In genomic region chr10:124696446-124697392, GRCh38 we compare ENCODE assay signal across 8 cellular contexts. TPM values are rescaled to one million over a fixed set of nuclear protein-coding genes. Genes with fewer than 3 reads are reported as not detected.
DNase-seq lines count a peak whose midpoint lies in the region; ATAC-seq and TF ChIP-seq lines count a peak whose summit lies in the region.

No MANE protein-coding gene starts in this region.

- CTCF ChIA-PET in activated CD8-positive, alpha-beta T cell treated with anti-CD3 and anti-CD28 coated beads for 36 hours (lab: Charles Lee) = interaction anchor here (0.6 to 3.1 kb wide), 18 partner anchors 8 to 54 kb away, joined by 3 to 44 read pairs (median 4); no protein-coding TSS in a partner anchor

- POLR2A ChIA-PET in activated CD8-positive, alpha-beta T cell treated with anti-CD3 and anti-CD28 coated beads for 36 hours (lab: Charles Lee) = interaction anchor here (0.9 to 8.2 kb wide), 16 partner anchors 8 to 53 kb away, joined by 3 to 58 read pairs (median 6); no protein-coding TSS in a partner anchor

- H3K4me1 Mint-ChIP-seq in activated CD8-positive, alpha-beta T cell treated with anti-CD3 and anti-CD28 coated beads for 36 hours (ENCODE audit: low read depth) = peaks cover 87% of the 10 kb centered on the region
- H3K4me1 Mint-ChIP-seq in nephron progenitor cell = peaks cover 84% of the 10 kb centered on the region

- ATAC-seq in HG02852 (IDR thresholded peaks at IDR 0.05; ENCODE audit: unreplicated experiment) = peak; percentile 76
- ATAC-seq in activated CD8-positive, alpha-beta T cell treated with anti-CD3 and anti-CD28 coated beads for 36 hours = peak; percentile 75

- no peaks in the 10 kb centered on the region for H3K27me3 Mint-ChIP-seq in activated CD8-positive, alpha-beta T cell treated with anti-CD3 and anti-CD28 coated beads for 36 hours
- peaks cover 2% of the 10 kb centered on the region for H3K27me3 Mint-ChIP-seq in nephron progenitor cell (ENCODE audit: low read depth, poor library complexity)

- H3K36me3 Mint-ChIP-seq in activated CD8-positive, alpha-beta T cell treated with anti-CD3 and anti-CD28 coated beads for 36 hours (ENCODE audit: low read depth) = peaks cover 32% of the 10 kb centered on the region
- H3K36me3 Mint-ChIP-seq in nephron progenitor cell (ENCODE audit: low read depth) = peaks cover 18% of the 10 kb centered on the region

- intact Hi-C loops in activated CD8-positive, alpha-beta T cell treated with anti-CD3 and anti-CD28 coated beads for 36 hours (cut with micrococcal nuclease) = loop anchor here (2.0 kb wide), 1 partner anchor 22 kb away; no protein-coding TSS in a partner anchor

- no peak for TF ChIP-seq CTCF in activated CD8-positive, alpha-beta T cell treated with anti-CD3 and anti-CD28 coated beads for 36 hours (IDR thresholded peaks at IDR 0.05)
- TF ChIP-seq CTCF in nephron progenitor cell (IDR thresholded peaks at IDR 0.05) = no peak

- H3K9me3 Mint-ChIP-seq in activated CD8-positive, alpha-beta T cell treated with anti-CD3 and anti-CD28 coated beads for 36 hours = no peaks in the 10 kb centered on the region
- no peaks in the 10 kb centered on the region for H3K9me3 Mint-ChIP-seq in nephron progenitor cell

- peak in 3 of 4 experiments; percentile 12 to 17 (median 12) for DNase-seq in activated CD4-positive, CD25-positive, alpha-beta regulatory T cell (lab: John Stamatoyannopoulos, UW)
- no peak for DNase-seq in activated CD4-positive, CD25-positive, alpha-beta regulatory T cell treated with anti-CD3 and anti-CD28 coated beads, Interleukin-2, amount 50 U/mL, for 72 hours
- DNase-seq in activated CD8-positive, alpha-beta T cell treated with anti-CD3 and anti-CD28 coated beads for 36 hours = peak; percentile 60
- DNase-seq in nephron progenitor cell (no peak), NCI-H1417 treated with DMSO at 0.1 percent for 48 hours (lab: John Stamatoyannopoulos, UW) (no peak), DMS 273 treated with DMSO at 0.1 percent for 48 hours (lab: John Stamatoyannopoulos, UW) (no peak), AG20443 (ENCODE audit: low spot score) (no peak)

- peak overlapping the region; percentile 70 for H3K4me3 Mint-ChIP-seq in activated CD8-positive, alpha-beta T cell treated with anti-CD3 and anti-CD28 coated beads for 36 hours
- H3K4me3 Mint-ChIP-seq in nephron progenitor cell = no peak overlapping the region

- peak overlapping the region; percentile 98 for H3K27ac Mint-ChIP-seq in activated CD8-positive, alpha-beta T cell treated with anti-CD3 and anti-CD28 coated beads for 36 hours
- peak overlapping the region; percentile 87 for H3K27ac Mint-ChIP-seq in nephron progenitor cell

RNA-seq across cellular contexts. Expression of gene FAM53B, which starts 47.5 kb away (rescaled TPM):
- 10 to 100 TPM; 15.1 to 18.0 TPM for total RNA-seq in activated CD8-positive, alpha-beta T cell treated with anti-CD3 and anti-CD28 coated beads for 36 hours

Comparison
In these comparisons a context has a peak if more than half of its experiments do, and no peak if none do; other contexts are left out.
1. DNase-seq: peak in activated CD4-positive, CD25-positive, alpha-beta regulatory T cell (3 of 4) and activated CD8-positive, alpha-beta T cell treated with anti-CD3 and anti-CD28 coated beads for 36 hours (single experiment); none in activated CD4-positive, CD25-positive, alpha-beta regulatory T cell treated with anti-CD3 and anti-CD28 coated beads, Interleukin-2, amount 50 U/mL, for 72 hours (single experiment), nephron progenitor cell (single experiment), NCI-H1417 treated with DMSO at 0.1 percent for 48 hours (single experiment), DMS 273 treated with DMSO at 0.1 percent for 48 hours (single experiment) and AG20443 (single experiment).